1 cellular context compared by ENCODE assay signal in genomic region chr2:239321596-239322413, GRCh38.
A peak's percentile ranks its signal among the peaks of the same experiment; 100 is the strongest.
TF ChIP-seq lines count a peak whose summit lies in the region.

No MANE protein-coding gene starts in this region.

TF ChIP-seq in K562, 482 proteins besides CTCF, POLR2A, EP300 and RAD21 (continued from another document):
- no peak for TF ChIP-seq SFPQ (IDR thresholded peaks at IDR 0.05; ENCODE audit: low read depth, low read length)
- TF ChIP-seq SMARCA4 (IDR thresholded peaks at IDR 0.05) = no peak
- TF ChIP-seq FOS (IDR thresholded peaks at IDR 0.05; ENCODE audit: extremely low read depth, insufficient read length) = peak; percentile 23
- TF ChIP-seq SMARCA5 (IDR thresholded peaks at IDR 0.05) = no peak
- no peak for TF ChIP-seq NR3C1 (CRISPR knock-in tag; IDR thresholded peaks at IDR 0.05)
- no peak for TF ChIP-seq PRPF4 (IDR thresholded peaks at IDR 0.05; ENCODE audit: insufficient read depth, low read depth, low read length, poor library complexity, severe bottlenecking)
